Comparison of ENCODE assay signal across 1 cellular context in genomic region chr12:56315626-56316473, GRCh38.
TF ChIP-seq lines count a peak whose summit lies in the region.

Gene CNPY2 (minus strand): TSS chr12:56315988. CDS start chr12:56315217, 771 bp downstream.

TF ChIP-seq in SK-N-SH, 30 proteins besides CTCF, POLR2A, EP300 and RAD21 (continued from another document):
- TF ChIP-seq ZBTB33 (IDR thresholded peaks at IDR 0.05; ENCODE audit: borderline replicate concordance, low read depth) (peak; percentile 97), YY1 (IDR thresholded peaks at IDR 0.05; ENCODE audit: low read depth) (peak; percentile 82), TAF1 (IDR thresholded peaks at IDR 0.05; ENCODE audit: borderline replicate concordance, low read depth, low read length) (peak; percentile 81; the same call in 1 of the 2 replicates), POLR2AphosphoS5 (IDR thresholded peaks at IDR 0.05; ENCODE audit: low read depth, low read length) (peak; percentile 82), FOXJ3 (CRISPR knock-in tag; IDR thresholded peaks at IDR 0.05) (no peak), TCF12 (IDR thresholded peaks at IDR 0.05) (no peak), NFIC (IDR thresholded peaks at IDR 0.05; ENCODE audit: borderline replicate concordance) (no peak), RFX5 (IDR thresholded peaks at IDR 0.05; ENCODE audit: low read length) (no peak), EZH2phosphoT487 (IDR thresholded peaks at IDR 0.05; ENCODE audit: borderline replicate concordance, low read depth) (no peak), RCOR1 (IDR thresholded peaks at IDR 0.05; ENCODE audit: low read length) (0 out of 2 replicates have a peak, but pooled peaks have one; percentile 13), SMC3 (IDR thresholded peaks at IDR 0.05; ENCODE audit: low read depth, low read length) (peak; percentile 16; the same call in 1 of the 2 replicates), ELF1 (IDR thresholded peaks at IDR 0.05) (0 out of 2 replicates have a peak, but pooled peaks have one; percentile 25), JUND (IDR thresholded peaks at IDR 0.05) (no peak), IRF3 (IDR thresholded peaks at IDR 0.05; ENCODE audit: low read depth, low read length) (no peak), CHD2 (IDR thresholded peaks at IDR 0.05; ENCODE audit: low read length, partially characterized antibody) (peak; percentile 99), FOXM1 (IDR thresholded peaks at IDR 0.05; ENCODE audit: low read depth) (no peak), SIN3A (IDR thresholded peaks at IDR 0.05; ENCODE audit: borderline replicate concordance, low read depth, low read length) (peak; percentile 78; the same call in 1 of the 2 replicates)
